ENCODE assay signal across 1 cellular context in the genomic region with DNA sequence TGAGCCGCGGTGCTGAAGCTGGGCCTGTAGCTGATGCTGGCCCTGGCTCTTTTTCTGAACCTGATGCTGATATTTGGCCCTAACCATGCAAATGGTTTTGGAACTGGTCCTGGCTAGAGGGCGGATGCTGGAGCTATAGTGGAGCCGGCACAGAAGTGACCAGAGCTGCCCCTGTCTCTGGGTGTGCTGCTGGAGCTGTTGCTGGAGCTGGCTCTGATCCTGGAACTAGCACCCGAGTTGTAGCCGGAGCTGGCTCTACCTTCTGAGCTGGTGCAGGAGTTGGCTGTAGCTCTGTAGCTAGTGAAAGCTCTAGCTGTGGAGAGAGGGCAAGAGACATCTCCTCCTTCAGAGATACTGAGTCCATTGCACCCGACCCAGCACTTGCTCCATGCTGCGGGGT.
TF ChIP-seq lines count a peak whose summit lies in the region.

No MANE protein-coding gene starts in this region.

TF ChIP-seq in endothelial cell of umbilical vein, 7 proteins besides CTCF, POLR2A, EP300 and RAD21:
- TF ChIP-seq GATA2 (IDR thresholded peaks at IDR 0.05; ENCODE audit: insufficient read depth, insufficient read length, low read depth, low read length): no peak
